In the genomic region with DNA sequence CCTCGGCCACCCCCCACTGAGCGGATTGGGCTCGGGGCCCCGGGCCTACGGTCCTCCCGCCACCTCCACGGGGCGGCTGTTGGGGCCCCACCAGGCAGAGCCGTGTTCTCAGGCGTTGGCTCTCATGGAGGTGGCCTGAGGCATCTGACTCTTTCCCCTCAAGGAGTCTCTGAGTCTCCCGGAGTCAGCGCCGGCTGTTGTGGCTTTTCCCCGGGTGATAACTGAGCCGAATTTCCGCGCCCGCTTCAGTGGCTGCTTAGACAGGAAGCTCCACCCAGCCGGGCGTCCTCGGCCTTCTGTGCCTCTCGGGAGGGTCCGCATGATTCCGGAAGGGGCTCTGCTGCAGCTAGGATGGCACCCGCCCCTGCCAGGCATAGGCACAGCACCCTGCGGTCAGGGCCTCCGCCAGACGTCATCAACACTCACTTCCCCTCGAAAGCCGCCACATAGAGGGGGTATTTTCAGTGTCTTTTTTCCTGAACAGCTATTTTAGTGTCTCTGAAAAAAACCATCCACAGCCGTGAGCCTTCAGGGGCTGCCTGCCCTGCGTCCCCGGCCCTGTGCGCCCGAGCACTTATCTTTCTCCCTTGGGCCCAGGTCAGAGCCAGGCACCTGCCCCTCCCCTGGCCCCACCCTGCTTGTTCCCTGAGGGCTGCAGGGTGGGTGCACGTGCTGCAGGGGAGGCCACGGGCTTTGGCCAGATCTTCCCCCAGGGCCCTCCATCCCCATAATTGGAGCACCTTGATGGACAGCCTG, we compare ENCODE assay signal across 9 cellular contexts.
DNase-seq lines count a peak whose midpoint lies in the region; ATAC-seq, FAIRE-seq and TF ChIP-seq lines count a peak whose summit lies in the region.
"Had no signal": no experiment of that assay in that cellular context is flagged by ENCODE, and none has a peak within 500 bp of the region (broad histone marks: within the 10 kb centered on the region; RNA-seq: fewer than 3 reads in every experiment).

No MANE protein-coding gene starts in this region.

- H3K4me3 ChIP-seq in choroid plexus epithelial cell (ENCODE audit: low read depth, low read length) (peak overlapping the region; percentile 39), mucosa of stomach (ENCODE audit: low read length) (no peak overlapping the region)

- no peaks in the 10 kb centered on the region for H3K9me3 ChIP-seq in mucosa of stomach (ENCODE audit: control insufficient read depth, low read length)

- H3K27me3 Mint-ChIP-seq in stimulated activated naive CD8-positive, alpha-beta T cell treated with anti-CD3 and anti-CD28 coated beads, Interleukin-15, Interleukin-2, amounts not matched to agents 100 ng/mL and 50 ng/mL, for 24 hours: no peaks in the 10 kb centered on the region

- H3K36me3 Mint-ChIP-seq in stimulated activated naive CD8-positive, alpha-beta T cell treated with anti-CD3 and anti-CD28 coated beads, Interleukin-15, Interleukin-2, amounts not matched to agents 100 ng/mL and 50 ng/mL, for 24 hours (ENCODE audit: low read depth): peaks cover 14% of the 10 kb centered on the region

- peak overlapping the region; percentile 81 for H3K4me3 Mint-ChIP-seq in stimulated activated naive CD8-positive, alpha-beta T cell treated with anti-CD3 and anti-CD28 coated beads, Interleukin-15, Interleukin-2, amounts not matched to agents 100 ng/mL and 50 ng/mL, for 24 hours

- FAIRE-seq in GM19239 (lab: Jason Lieb, UNC): no peak
- no peak for FAIRE-seq in RCC 7860 (lab: Jason Lieb, UNC)
- FAIRE-seq: endometrium had no signal

- ATAC-seq in HG03354 (IDR thresholded peaks at IDR 0.05; ENCODE audit: poor library complexity, severe bottlenecking, unreplicated experiment) (peak; percentile 63), SK-N-SH treated with all-trans-retinoic acid at 6 μM for 48 hours (no peak)

- H3K4me1 Mint-ChIP-seq in stimulated activated naive CD8-positive, alpha-beta T cell treated with anti-CD3 and anti-CD28 coated beads, Interleukin-15, Interleukin-2, amounts not matched to agents 100 ng/mL and 50 ng/mL, for 24 hours (ENCODE audit: low read depth): peaks cover 61% of the 10 kb centered on the region

- no peaks in the 10 kb centered on the region for H3K9me3 Mint-ChIP-seq in stimulated activated naive CD8-positive, alpha-beta T cell treated with anti-CD3 and anti-CD28 coated beads, Interleukin-15, Interleukin-2, amounts not matched to agents 100 ng/mL and 50 ng/mL, for 24 hours

- no peak for TF ChIP-seq CTCF in choroid plexus epithelial cell (conservative IDR thresholded peaks at IDR 0.05; ENCODE audit: low read depth, low read length)

- no peaks in the 10 kb centered on the region for H3K27me3 ChIP-seq in mucosa of stomach (ENCODE audit: control insufficient read depth, insufficient read depth, low read length)

- H3K4me1 ChIP-seq in mucosa of stomach (ENCODE audit: control insufficient read depth, insufficient read depth, low read length): peaks cover 32% of the 10 kb centered on the region

- peaks cover 9% of the 10 kb centered on the region for H3K36me3 ChIP-seq in mucosa of stomach (ENCODE audit: control insufficient read depth, insufficient read depth, low read length)

- H3K27ac Mint-ChIP-seq in stimulated activated naive CD8-positive, alpha-beta T cell treated with anti-CD3 and anti-CD28 coated beads, Interleukin-15, Interleukin-2, amounts not matched to agents 100 ng/mL and 50 ng/mL, for 24 hours: peak overlapping the region; percentile 92

- peak overlapping the region; percentile 22 for H3K9ac ChIP-seq in mucosa of stomach (ENCODE audit: low read length)

- DNase-seq in GM19239 (ENCODE audit: insufficient read length, low spot score) (peak; percentile 90), choroid plexus epithelial cell (ENCODE audit: low read depth) (peak; percentile 64), RCC 7860 (ENCODE audit: low spot score) (no peak)
- peak; percentile 82 for DNase-seq in activated CD4-positive, alpha-beta T cell treated with anti-CD3 and anti-CD28 coated beads for 1 hour

TF ChIP-seq in SK-N-SH treated with all-trans-retinoic acid at 6 μM for 48 hours, 23 proteins besides CTCF, POLR2A, EP300 and RAD21:
- TF ChIP-seq, protein P1, sequence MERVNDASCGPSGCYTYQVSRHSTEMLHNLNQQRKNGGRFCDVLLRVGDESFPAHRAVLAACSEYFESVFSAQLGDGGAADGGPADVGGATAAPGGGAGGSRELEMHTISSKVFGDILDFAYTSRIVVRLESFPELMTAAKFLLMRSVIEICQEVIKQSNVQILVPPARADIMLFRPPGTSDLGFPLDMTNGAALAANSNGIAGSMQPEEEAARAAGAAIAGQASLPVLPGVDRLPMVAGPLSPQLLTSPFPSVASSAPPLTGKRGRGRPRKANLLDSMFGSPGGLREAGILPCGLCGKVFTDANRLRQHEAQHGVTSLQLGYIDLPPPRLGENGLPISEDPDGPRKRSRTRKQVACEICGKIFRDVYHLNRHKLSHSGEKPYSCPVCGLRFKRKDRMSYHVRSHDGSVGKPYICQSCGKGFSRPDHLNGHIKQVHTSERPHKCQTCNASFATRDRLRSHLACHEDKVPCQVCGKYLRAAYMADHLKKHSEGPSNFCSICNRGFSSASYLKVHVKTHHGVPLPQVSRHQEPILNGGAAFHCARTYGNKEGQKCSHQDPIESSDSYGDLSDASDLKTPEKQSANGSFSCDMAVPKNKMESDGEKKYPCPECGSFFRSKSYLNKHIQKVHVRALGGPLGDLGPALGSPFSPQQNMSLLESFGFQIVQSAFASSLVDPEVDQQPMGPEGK (CRISPR knock-in tag; IDR thresholded peaks at IDR 0.05; ENCODE audit: borderline replicate concordance): no peak
- TF ChIP-seq ZNF565 (CRISPR knock-in tag; conservative IDR thresholded peaks at IDR 0.05; ENCODE audit: low read depth) (no peak), ZNF70 (CRISPR knock-in tag; IDR thresholded peaks at IDR 0.05) (no peak), TSHZ2 (CRISPR knock-in tag; IDR thresholded peaks at IDR 0.05) (no peak), ISL1 (CRISPR knock-in tag; IDR thresholded peaks at IDR 0.05) (no peak), BACH2 (CRISPR knock-in tag; IDR thresholded peaks at IDR 0.05; ENCODE audit: borderline replicate concordance) (no peak), ESRRG (CRISPR knock-in tag; IDR thresholded peaks at IDR 0.05) (no peak), ARNTL (CRISPR knock-in tag; IDR thresholded peaks at IDR 0.05; ENCODE audit: borderline replicate concordance, low read depth) (no peak), RARB (CRISPR knock-in tag; IDR thresholded peaks at IDR 0.05) (no peak), TCF4 (CRISPR knock-in tag; IDR thresholded peaks at IDR 0.05; ENCODE audit: borderline replicate concordance) (no peak), OSR1 (CRISPR knock-in tag; IDR thresholded peaks at IDR 0.05) (no peak)
